Comparison of ENCODE assay signal across 2 cellular contexts in the genomic region with DNA sequence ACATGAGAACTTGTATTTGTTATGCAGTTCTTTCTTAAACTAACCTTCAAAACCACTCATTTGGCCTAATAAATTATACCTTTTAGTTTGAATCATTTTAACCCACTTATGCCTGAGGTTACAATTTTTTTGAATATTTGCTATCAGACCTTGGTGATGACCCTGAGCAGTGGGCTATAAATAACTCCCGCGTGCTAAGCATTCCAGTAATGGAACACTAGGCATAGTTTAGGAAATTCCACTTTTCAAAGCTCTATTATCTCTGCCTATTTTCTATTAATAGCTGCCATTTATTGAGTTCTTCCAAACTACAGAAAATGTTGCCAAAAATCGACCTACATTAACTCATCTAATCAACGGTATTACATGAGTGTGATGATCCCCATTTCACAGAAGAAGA.
A peak's percentile ranks its signal among the peaks of the same experiment; 100 is the strongest.
TF ChIP-seq lines count a peak whose summit lies in the region.

No MANE protein-coding gene starts in this region.

TF ChIP-seq in SK-N-SH treated with all-trans-retinoic acid at 6 μM for 48 hours, 23 proteins besides CTCF, POLR2A, EP300 and RAD21:
- TF ChIP-seq, protein P1, sequence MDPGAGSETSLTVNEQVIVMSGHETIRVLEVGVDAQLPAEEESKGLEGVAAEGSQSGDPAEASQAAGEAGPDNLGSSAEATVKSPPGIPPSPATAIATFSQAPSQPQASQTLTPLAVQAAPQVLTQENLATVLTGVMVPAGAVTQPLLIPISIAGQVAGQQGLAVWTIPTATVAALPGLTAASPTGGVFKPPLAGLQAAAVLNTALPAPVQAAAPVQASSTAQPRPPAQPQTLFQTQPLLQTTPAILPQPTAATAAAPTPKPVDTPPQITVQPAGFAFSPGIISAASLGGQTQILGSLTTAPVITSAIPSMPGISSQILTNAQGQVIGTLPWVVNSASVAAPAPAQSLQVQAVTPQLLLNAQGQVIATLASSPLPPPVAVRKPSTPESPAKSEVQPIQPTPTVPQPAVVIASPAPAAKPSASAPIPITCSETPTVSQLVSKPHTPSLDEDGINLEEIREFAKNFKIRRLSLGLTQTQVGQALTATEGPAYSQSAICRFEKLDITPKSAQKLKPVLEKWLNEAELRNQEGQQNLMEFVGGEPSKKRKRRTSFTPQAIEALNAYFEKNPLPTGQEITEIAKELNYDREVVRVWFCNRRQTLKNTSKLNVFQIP (CRISPR knock-in tag; IDR thresholded peaks at IDR 0.05; ENCODE audit: borderline replicate concordance, low read depth) = no peak
- no peak for TF ChIP-seq ZFP3 (CRISPR knock-in tag; IDR thresholded peaks at IDR 0.05)
- TF ChIP-seq ZNF8 (CRISPR knock-in tag; IDR thresholded peaks at IDR 0.05) = peak; percentile 66; the same call in 1 of the 2 replicates
- TF ChIP-seq OSR1 (CRISPR knock-in tag; IDR thresholded peaks at IDR 0.05) = no peak
- peak; percentile 89 for TF ChIP-seq ISL1 (CRISPR knock-in tag; IDR thresholded peaks at IDR 0.05)

TF ChIP-seq in SK-N-SH, 30 proteins besides CTCF, POLR2A, EP300 and RAD21:
- TF ChIP-seq MEF2A (IDR thresholded peaks at IDR 0.05; ENCODE audit: borderline replicate concordance, low read depth) = no peak
- TF ChIP-seq, protein P2, sequence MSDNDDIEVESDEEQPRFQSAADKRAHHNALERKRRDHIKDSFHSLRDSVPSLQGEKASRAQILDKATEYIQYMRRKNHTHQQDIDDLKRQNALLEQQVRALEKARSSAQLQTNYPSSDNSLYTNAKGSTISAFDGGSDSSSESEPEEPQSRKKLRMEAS (IDR thresholded peaks at IDR 0.05; ENCODE audit: low read depth) = no peak
- TF ChIP-seq GABPA (IDR thresholded peaks at IDR 0.05; ENCODE audit: low read depth) = no peak
- no peak for TF ChIP-seq FOSL2 (IDR thresholded peaks at IDR 0.05; ENCODE audit: borderline replicate concordance, low read depth)
- no peak for TF ChIP-seq TEAD4 (IDR thresholded peaks at IDR 0.05; ENCODE audit: borderline replicate concordance, insufficient read depth)
- TF ChIP-seq, protein P3, sequence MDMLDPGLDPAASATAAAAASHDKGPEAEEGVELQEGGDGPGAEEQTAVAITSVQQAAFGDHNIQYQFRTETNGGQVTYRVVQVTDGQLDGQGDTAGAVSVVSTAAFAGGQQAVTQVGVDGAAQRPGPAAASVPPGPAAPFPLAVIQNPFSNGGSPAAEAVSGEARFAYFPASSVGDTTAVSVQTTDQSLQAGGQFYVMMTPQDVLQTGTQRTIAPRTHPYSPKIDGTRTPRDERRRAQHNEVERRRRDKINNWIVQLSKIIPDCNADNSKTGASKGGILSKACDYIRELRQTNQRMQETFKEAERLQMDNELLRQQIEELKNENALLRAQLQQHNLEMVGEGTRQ (IDR thresholded peaks at IDR 0.05; ENCODE audit: borderline replicate concordance, low read depth, low read length) = no peak
- TF ChIP-seq, protein P4, sequence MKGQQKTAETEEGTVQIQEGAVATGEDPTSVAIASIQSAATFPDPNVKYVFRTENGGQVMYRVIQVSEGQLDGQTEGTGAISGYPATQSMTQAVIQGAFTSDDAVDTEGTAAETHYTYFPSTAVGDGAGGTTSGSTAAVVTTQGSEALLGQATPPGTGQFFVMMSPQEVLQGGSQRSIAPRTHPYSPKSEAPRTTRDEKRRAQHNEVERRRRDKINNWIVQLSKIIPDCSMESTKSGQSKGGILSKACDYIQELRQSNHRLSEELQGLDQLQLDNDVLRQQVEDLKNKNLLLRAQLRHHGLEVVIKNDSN (IDR thresholded peaks at IDR 0.05; ENCODE audit: borderline replicate concordance, low read depth) = no peak
- TF ChIP-seq NFIC (IDR thresholded peaks at IDR 0.05; ENCODE audit: borderline replicate concordance) = no peak
